In the genomic region with DNA sequence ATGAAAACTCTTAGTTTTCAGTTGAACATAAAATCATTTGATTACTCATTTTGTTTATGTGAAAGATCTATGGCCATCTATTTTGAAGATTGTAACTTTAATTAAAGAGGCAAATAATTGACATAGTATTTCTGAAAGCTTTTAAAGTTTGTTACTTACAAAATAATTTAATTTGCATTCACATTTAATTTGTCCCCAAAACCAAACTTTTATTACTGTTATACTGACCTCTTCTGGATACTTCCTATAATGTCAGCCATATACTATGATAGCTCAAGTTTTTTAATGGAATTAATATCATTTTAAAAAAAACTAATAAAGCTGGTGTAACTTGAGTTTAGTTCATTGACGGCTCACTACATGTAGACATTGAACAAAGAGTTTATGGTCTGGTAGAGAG, we compare ENCODE assay signal across 14 cellular contexts. TPM values are rescaled to one million over a fixed set of nuclear protein-coding genes. Genes with fewer than 3 reads are reported as not detected.
DNase-seq lines count a peak whose midpoint lies in the region; ATAC-seq and TF ChIP-seq lines count a peak whose summit lies in the region.
"Had no signal": no experiment of that assay in that cellular context is flagged by ENCODE, and none has a peak within 500 bp of the region (broad histone marks: within the 10 kb centered on the region; RNA-seq: fewer than 3 reads in every experiment).

No MANE protein-coding gene starts in this region.

- no peaks in the 10 kb centered on the region for H3K4me1 ChIP-seq in naive thymus-derived CD4-positive, alpha-beta T cell (ENCODE audit: control insufficient read depth in 2 of 2, insufficient read depth in 2 of 2, low read length in 2 of 2)
- H3K4me1 ChIP-seq: upper lobe of left lung had no signal

- no peaks in the 10 kb centered on the region for H3K36me3 ChIP-seq in BJ (ENCODE audit: control insufficient read depth, insufficient read depth, low read length)
- H3K36me3 ChIP-seq in naive thymus-derived CD4-positive, alpha-beta T cell (ENCODE audit: control insufficient read depth in 2 of 3, insufficient read depth in 3 of 3, low read length in 3 of 3) = no peaks in the 10 kb centered on the region
- H3K36me3 ChIP-seq: upper lobe of left lung had no signal

- CTCF ChIA-PET in BJ (lab: Yijun Ruan, JAX) = interaction anchor here (1.1 kb wide), 1 partner anchor 21 kb away, joined by 5 read pairs; no protein-coding TSS in a partner anchor
- CTCF ChIA-PET in WTC11 (lab: Charles Lee) = interaction anchor here (0.6 to 1.1 kb wide), 8 partner anchors 11 to 375 kb away, joined by 3 to 7 read pairs (median 4); no protein-coding TSS in a partner anchor
- CTCF ChIA-PET in naive thymus-derived CD4-positive, alpha-beta T cell (lab: Charles Lee) = no interaction called here

- H3K9me3 Mint-ChIP-seq in WTC11 = no peaks in the 10 kb centered on the region
- H3K9me3 Mint-ChIP-seq in naive thymus-derived CD4-positive, alpha-beta T cell = peaks cover 0 to 22% (median 7%) of the 10 kb centered on the region in 11 donors

- H3K4me3 ChIP-seq in BJ (ENCODE audit: low read depth, low read length) (no peak overlapping the region), HL-60 (replicated peaks; ENCODE audit: insufficient read depth, low read length) (no peak overlapping the region)
- H3K4me3 ChIP-seq in naive thymus-derived CD4-positive, alpha-beta T cell (ENCODE audit: low read length) = no peak overlapping the region
- H3K4me3 ChIP-seq: upper lobe of left lung had no signal

- no peaks in the 10 kb centered on the region for H3K27me3 ChIP-seq in BJ (ENCODE audit: control insufficient read depth, insufficient read depth, low read length)
- H3K27me3 ChIP-seq in HL-60 (ENCODE audit: insufficient read depth, poor library complexity, severe bottlenecking) = peaks cover 12% of the 10 kb centered on the region
- no peaks in the 10 kb centered on the region for H3K27me3 ChIP-seq in naive thymus-derived CD4-positive, alpha-beta T cell (ENCODE audit: control insufficient read depth in 2 of 2, insufficient read depth in 2 of 2, low read length in 2 of 2)
- H3K27me3 ChIP-seq: upper lobe of left lung had no signal

- intact Hi-C loops in naive thymus-derived CD4-positive, alpha-beta T cell (cut with micrococcal nuclease) = no loop called here

- ATAC-seq in WTC11 = no peak
- no peak for ATAC-seq in naive thymus-derived CD4-positive, alpha-beta T cell

- no peaks in the 10 kb centered on the region for H3K27me3 Mint-ChIP-seq in WTC11 (ENCODE audit: low read depth)
- peaks cover 0 to 15% (median 5%) of the 10 kb centered on the region in 5 donors for H3K27me3 Mint-ChIP-seq in naive thymus-derived CD4-positive, alpha-beta T cell

- H3K9me3 ChIP-seq in naive thymus-derived CD4-positive, alpha-beta T cell (ENCODE audit: control insufficient read depth in 2 of 3, low read length in 3 of 3) = no peaks in the 10 kb centered on the region
- H3K9me3 ChIP-seq: upper lobe of left lung had no signal

- 0 out of 2 replicates have a peak, but pooled peaks cover 6% of the 10 kb centered on the region for H3K4me1 Mint-ChIP-seq in WTC11
- no peaks in the 10 kb centered on the region for H3K4me1 Mint-ChIP-seq in naive thymus-derived CD4-positive, alpha-beta T cell

- no peak overlapping the region for H3K27ac Mint-ChIP-seq in WTC11
- no peak overlapping the region for H3K27ac Mint-ChIP-seq in naive thymus-derived CD4-positive, alpha-beta T cell

- POLR2A ChIA-PET in BJ (lab: Charles Lee) (no interaction called here), WTC11 (lab: Charles Lee) (no interaction called here)
- POLR2A ChIA-PET in naive thymus-derived CD4-positive, alpha-beta T cell (lab: Charles Lee) = no interaction called here

- DNase-seq in BJ (ENCODE audit: low read depth) = no peak
- DNase-seq in HL-60 (ENCODE audit: low read depth in 1 of 2, low spot score in 1 of 2) = no peak
- no peak for DNase-seq in WTC11 (ENCODE audit: low spot score)
- peak; percentile 9 for DNase-seq in kidney tubule cell (ENCODE audit: low spot score)
- DNase-seq in activated CD8-positive, alpha-beta memory T cell treated with anti-CD3 and anti-CD28 coated beads, Interleukin-2, amount 50 U/mL, for 48 hours = no peak
- DNase-seq in NCI-H2227 treated with DMSO at 0.1 percent for 48 hours (lab: John Stamatoyannopoulos, UW) = no peak
- no peak for DNase-seq in naive thymus-derived CD4-positive, alpha-beta T cell
- DNase-seq in activated CD8-positive, alpha-beta memory T cell treated with anti-CD3 and anti-CD28 coated beads, Interleukin-2, amount 50 U/mL, for 4 hours = no peak
- DNase-seq: cerebellar nuclear complex, DMS79, NCI-H345, occipital lobe, T-helper 1 cell, upper lobe of left lung had no signal

- no peak overlapping the region for H3K27ac ChIP-seq in HL-60 (replicated peaks)
- H3K27ac ChIP-seq in naive thymus-derived CD4-positive, alpha-beta T cell (ENCODE audit: low read depth, low read length) = no peak overlapping the region
- H3K27ac ChIP-seq: upper lobe of left lung had no signal

- TF ChIP-seq CTCF in BJ (IDR thresholded peaks at IDR 0.05; ENCODE audit: insufficient read depth, low read depth, low read length) (peak; percentile 42; the same call in 1 of the 2 replicates), HL-60 (IDR thresholded peaks at IDR 0.05; ENCODE audit: insufficient read depth, low read length) (peak; percentile 12), WTC11 (IDR thresholded peaks at IDR 0.05) (peak; percentile 27; the same call in 1 of the 2 replicates)

- no peaks in the 10 kb centered on the region for H3K36me3 Mint-ChIP-seq in WTC11
- H3K36me3 Mint-ChIP-seq in naive thymus-derived CD4-positive, alpha-beta T cell = peaks cover 0 to 5% (median 0%) of the 10 kb centered on the region in 5 donors

- no peak overlapping the region for H3K4me3 Mint-ChIP-seq in WTC11
- H3K4me3 Mint-ChIP-seq in naive thymus-derived CD4-positive, alpha-beta T cell = no peak overlapping the region

TF ChIP-seq in WTC11, 78 proteins besides CTCF, POLR2A, EP300 and RAD21:
- TF ChIP-seq ZNF219 (CRISPR knock-in tag; IDR thresholded peaks at IDR 0.05; ENCODE audit: borderline replicate concordance) = no peak
- no peak for TF ChIP-seq JAZF1 (CRISPR knock-in tag; IDR thresholded peaks at IDR 0.05)
- TF ChIP-seq CREM (CRISPR knock-in tag; IDR thresholded peaks at IDR 0.05) = no peak
- no peak for TF ChIP-seq PRRX2 (CRISPR knock-in tag; IDR thresholded peaks at IDR 0.05)
- no peak for TF ChIP-seq ZNF281 (CRISPR knock-in tag; IDR thresholded peaks at IDR 0.05)
- TF ChIP-seq ATF1 (CRISPR knock-in tag; IDR thresholded peaks at IDR 0.05) = no peak

RNA-seq across cellular contexts. Expression of gene SGCG, which starts 4.9 kb away (rescaled TPM):
- polyA plus RNA-seq in BJ (2011; rRNA removed) = 0.29 and 0.34 TPM in 2 replicates
- 0.15 and 0.28 TPM in 2 replicates for polyA minus RNA-seq in BJ (2011; rRNA and poly(A)+ RNA removed)
- total RNA-seq in WTC11 (2021) = not detected in 3 replicates
- total RNA-seq in naive thymus-derived CD4-positive, alpha-beta T cell = not detected
- not detected for polyA plus RNA-seq in naive thymus-derived CD4-positive, alpha-beta T cell
